In the genomic region with DNA sequence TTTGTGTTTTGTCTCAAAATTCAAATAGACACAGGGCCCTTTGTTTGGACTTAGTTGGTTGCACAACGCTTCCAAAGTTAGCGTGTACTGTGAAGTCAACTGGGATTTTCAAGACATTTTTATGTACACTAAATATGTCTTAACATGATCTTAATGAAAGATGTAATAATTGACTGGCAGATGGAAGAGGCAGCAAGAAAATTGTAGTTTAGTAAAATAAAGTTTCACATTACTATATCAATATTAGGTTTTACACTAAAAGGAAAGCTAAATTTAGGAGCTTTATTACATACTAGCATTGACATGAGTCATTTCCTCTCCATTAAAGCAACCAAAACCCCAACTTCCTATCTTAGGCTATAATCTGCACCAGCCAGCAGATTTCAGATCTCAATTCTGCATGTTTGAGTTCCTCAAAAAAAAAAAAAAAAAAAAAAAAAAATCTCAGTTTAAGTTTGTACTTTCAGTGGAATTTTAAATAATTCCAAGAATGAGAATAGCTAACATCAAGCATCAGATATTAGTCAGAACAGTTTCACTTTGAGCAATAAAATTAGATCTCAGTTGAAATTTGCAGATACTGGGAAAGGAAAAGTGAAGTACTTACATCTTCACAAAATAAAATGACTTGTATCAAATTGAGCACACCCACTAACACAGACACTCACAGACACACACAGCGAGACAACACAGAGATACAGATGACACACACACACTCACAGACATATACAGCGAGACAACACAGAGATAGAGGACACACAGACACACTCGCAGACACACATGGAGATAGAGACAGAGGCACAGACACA, we compare ENCODE assay signal across 1 cellular context.
A peak's percentile ranks its signal among the peaks of the same experiment; 100 is the strongest.
TF ChIP-seq lines count a peak whose summit lies in the region.

No MANE protein-coding gene starts in this region.

TF ChIP-seq in GM12878, 131 proteins besides CTCF, POLR2A, EP300 and RAD21 (continued from another document):
- TF ChIP-seq, protein P1, sequence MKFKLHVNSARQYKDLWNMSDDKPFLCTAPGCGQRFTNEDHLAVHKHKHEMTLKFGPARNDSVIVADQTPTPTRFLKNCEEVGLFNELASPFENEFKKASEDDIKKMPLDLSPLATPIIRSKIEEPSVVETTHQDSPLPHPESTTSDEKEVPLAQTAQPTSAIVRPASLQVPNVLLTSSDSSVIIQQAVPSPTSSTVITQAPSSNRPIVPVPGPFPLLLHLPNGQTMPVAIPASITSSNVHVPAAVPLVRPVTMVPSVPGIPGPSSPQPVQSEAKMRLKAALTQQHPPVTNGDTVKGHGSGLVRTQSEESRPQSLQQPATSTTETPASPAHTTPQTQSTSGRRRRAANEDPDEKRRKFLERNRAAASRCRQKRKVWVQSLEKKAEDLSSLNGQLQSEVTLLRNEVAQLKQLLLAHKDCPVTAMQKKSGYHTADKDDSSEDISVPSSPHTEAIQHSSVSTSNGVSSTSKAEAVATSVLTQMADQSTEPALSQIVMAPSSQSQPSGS (IDR thresholded peaks at IDR 0.05; ENCODE audit: low read length): peak; percentile 96
- TF ChIP-seq RBBP5 (conservative IDR thresholded peaks at IDR 0.05) (no peak), SRF (IDR thresholded peaks at IDR 0.05; ENCODE audit: low read depth in 2 of 2, low read length in 2 of 2) (no peak), FOXM1 (IDR thresholded peaks at IDR 0.05; ENCODE audit: low read depth, low read length) (peak; percentile 95), IRF4 (IDR thresholded peaks at IDR 0.05; ENCODE audit: low read depth, low read length) (peak; percentile 79; the same call in 1 of the 2 replicates), ATF7 (IDR thresholded peaks at IDR 0.05; ENCODE audit: low read depth) (peak; percentile 73), BCL11A (IDR thresholded peaks at IDR 0.05; ENCODE audit: low read depth, low read length) (peak; percentile 47; the same call in 1 of the 2 replicates), SPI1 (IDR thresholded peaks at IDR 0.05; ENCODE audit: borderline replicate concordance, insufficient read depth, low read depth, low read length) (peak; percentile 43; the same call in 1 of the 2 replicates), CBX5 (IDR thresholded peaks at IDR 0.05; ENCODE audit: low read depth) (peak; percentile 86; the same call in 1 of the 2 replicates), TBL1XR1 (IDR thresholded peaks at IDR 0.05; ENCODE audit: low read depth, low read length) (peak; percentile 33; the same call in 1 of the 2 replicates), BMI1 (IDR thresholded peaks at IDR 0.05; ENCODE audit: borderline replicate concordance) (no peak), SMARCA5 (IDR thresholded peaks at IDR 0.05) (no peak)
- TF ChIP-seq, protein P2, sequence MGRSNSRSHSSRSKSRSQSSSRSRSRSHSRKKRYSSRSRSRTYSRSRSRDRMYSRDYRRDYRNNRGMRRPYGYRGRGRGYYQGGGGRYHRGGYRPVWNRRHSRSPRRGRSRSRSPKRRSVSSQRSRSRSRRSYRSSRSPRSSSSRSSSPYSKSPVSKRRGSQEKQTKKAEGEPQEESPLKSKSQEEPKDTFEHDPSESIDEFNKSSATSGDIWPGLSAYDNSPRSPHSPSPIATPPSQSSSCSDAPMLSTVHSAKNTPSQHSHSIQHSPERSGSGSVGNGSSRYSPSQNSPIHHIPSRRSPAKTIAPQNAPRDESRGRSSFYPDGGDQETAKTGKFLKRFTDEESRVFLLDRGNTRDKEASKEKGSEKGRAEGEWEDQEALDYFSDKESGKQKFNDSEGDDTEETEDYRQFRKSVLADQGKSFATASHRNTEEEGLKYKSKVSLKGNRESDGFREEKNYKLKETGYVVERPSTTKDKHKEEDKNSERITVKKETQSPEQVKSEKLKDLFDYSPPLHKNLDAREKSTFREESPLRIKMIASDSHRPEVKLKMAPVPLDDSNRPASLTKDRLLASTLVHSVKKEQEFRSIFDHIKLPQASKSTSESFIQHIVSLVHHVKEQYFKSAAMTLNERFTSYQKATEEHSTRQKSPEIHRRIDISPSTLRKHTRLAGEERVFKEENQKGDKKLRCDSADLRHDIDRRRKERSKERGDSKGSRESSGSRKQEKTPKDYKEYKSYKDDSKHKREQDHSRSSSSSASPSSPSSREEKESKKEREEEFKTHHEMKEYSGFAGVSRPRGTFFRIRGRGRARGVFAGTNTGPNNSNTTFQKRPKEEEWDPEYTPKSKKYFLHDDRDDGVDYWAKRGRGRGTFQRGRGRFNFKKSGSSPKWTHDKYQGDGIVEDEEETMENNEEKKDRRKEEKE (IDR thresholded peaks at IDR 0.05): no peak
- TF ChIP-seq, protein P3, sequence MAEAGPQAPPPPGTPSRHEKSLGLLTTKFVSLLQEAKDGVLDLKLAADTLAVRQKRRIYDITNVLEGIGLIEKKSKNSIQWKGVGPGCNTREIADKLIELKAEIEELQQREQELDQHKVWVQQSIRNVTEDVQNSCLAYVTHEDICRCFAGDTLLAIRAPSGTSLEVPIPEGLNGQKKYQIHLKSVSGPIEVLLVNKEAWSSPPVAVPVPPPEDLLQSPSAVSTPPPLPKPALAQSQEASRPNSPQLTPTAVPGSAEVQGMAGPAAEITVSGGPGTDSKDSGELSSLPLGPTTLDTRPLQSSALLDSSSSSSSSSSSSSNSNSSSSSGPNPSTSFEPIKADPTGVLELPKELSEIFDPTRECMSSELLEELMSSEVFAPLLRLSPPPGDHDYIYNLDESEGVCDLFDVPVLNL (IDR thresholded peaks at IDR 0.05; ENCODE audit: low read depth, low read length): no peak
- TF ChIP-seq, protein P4, sequence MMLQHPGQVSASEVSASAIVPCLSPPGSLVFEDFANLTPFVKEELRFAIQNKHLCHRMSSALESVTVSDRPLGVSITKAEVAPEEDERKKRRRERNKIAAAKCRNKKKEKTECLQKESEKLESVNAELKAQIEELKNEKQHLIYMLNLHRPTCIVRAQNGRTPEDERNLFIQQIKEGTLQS (IDR thresholded peaks at IDR 0.05; ENCODE audit: borderline replicate concordance, extremely low read depth, low read depth, low read length): no peak
- TF ChIP-seq, protein P5, sequence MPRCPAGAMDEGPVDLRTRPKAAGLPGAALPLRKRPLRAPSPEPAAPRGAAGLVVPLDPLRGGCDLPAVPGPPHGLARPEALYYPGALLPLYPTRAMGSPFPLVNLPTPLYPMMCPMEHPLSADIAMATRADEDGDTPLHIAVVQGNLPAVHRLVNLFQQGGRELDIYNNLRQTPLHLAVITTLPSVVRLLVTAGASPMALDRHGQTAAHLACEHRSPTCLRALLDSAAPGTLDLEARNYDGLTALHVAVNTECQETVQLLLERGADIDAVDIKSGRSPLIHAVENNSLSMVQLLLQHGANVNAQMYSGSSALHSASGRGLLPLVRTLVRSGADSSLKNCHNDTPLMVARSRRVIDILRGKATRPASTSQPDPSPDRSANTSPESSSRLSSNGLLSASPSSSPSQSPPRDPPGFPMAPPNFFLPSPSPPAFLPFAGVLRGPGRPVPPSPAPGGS (IDR thresholded peaks at IDR 0.05; ENCODE audit: borderline replicate concordance, insufficient read depth, low read depth, low read length, poor library complexity, severe bottlenecking): peak; percentile 48
